ENCODE assay signal across 9 cellular contexts in genomic region chr16:1428511-1428910, GRCh38. TPM values are rescaled to one million over a fixed set of nuclear protein-coding genes. Genes with fewer than 3 reads are reported as not detected.
DNase-seq lines count a peak whose midpoint lies in the region; ATAC-seq and TF ChIP-seq lines count a peak whose summit lies in the region.
"Had no signal": no experiment of that assay in that cellular context is flagged by ENCODE, and none has a peak within 500 bp of the region (broad histone marks: within the 10 kb centered on the region; RNA-seq: fewer than 3 reads in every experiment).

No MANE protein-coding gene starts in this region.

- no peaks in the 10 kb centered on the region for H3K27me3 Mint-ChIP-seq in T-helper 17 cell
- H3K27me3 Mint-ChIP-seq in effector memory CD8-positive, alpha-beta T cell: peaks cover 0 to 11% of the 10 kb centered on the region in 2 donors

- H3K27ac Mint-ChIP-seq in T-helper 17 cell: no peak overlapping the region
- no peak overlapping the region for H3K27ac Mint-ChIP-seq in effector memory CD8-positive, alpha-beta T cell

- H3K9me3 ChIP-seq in T-helper 17 cell (ENCODE audit: control insufficient read depth, low read length, poor library complexity, severe bottlenecking): no peaks in the 10 kb centered on the region

- no peaks in the 10 kb centered on the region for H3K36me3 Mint-ChIP-seq in T-helper 17 cell (ENCODE audit: low read depth)
- H3K36me3 Mint-ChIP-seq in effector memory CD8-positive, alpha-beta T cell (ENCODE audit: insufficient read depth): no peaks in the 10 kb centered on the region

- in situ Hi-C loops in GM13976 (cut with MboI; ENCODE audit: low sequenced_read_pairs, unreplicated experiment): no loop called here

- H3K4me3 Mint-ChIP-seq in T-helper 17 cell: no peak overlapping the region
- H3K4me3 Mint-ChIP-seq in effector memory CD8-positive, alpha-beta T cell: no peak overlapping the region

- DNase-seq in GM13976 (ENCODE audit: low spot score): peak; percentile 84
- no peak for DNase-seq in T-helper 17 cell
- DNase-seq in effector memory CD8-positive, alpha-beta T cell: peak in 1 of 3 experiments; percentile 17
- peak; percentile 32 to 47 (median 36) for DNase-seq in stimulated activated CD4-positive, alpha-beta T cell treated with anti-CD3 and anti-CD28 coated beads, Interleukin-12 subunit alpha, Interleukin-12 subunit beta, amount 100 ng/mL, for 48 hours (ENCODE audit: low read depth in 2 of 3, low spot score in 1 of 3)
- DNase-seq in effector CD8-positive, alpha-beta T cell (lab: John Stamatoyannopoulos, UW): no peak
- no peak for DNase-seq in NCI-H526 treated with DMSO at 0.1 percent for 48 hours (lab: John Stamatoyannopoulos, UW)
- no peak for DNase-seq in GDM1 (lab: John Stamatoyannopoulos, UW)

- H3K9me3 Mint-ChIP-seq in effector memory CD8-positive, alpha-beta T cell: no peaks in the 10 kb centered on the region

- H3K4me1 Mint-ChIP-seq in T-helper 17 cell: no peaks in the 10 kb centered on the region
- H3K4me1 Mint-ChIP-seq in effector memory CD8-positive, alpha-beta T cell (ENCODE audit: low read depth in 2 of 2): no peaks in the 10 kb centered on the region

- peak; percentile 74 for TF ChIP-seq CTCF in GM13976 (IDR thresholded peaks at IDR 0.05; ENCODE audit: borderline replicate concordance, control extremely low read depth, extremely low read depth, insufficient read depth, missing control alignments)

- peak; percentile 74 for ATAC-seq in T-helper 17 cell
- peak; percentile 63 for ATAC-seq in effector memory CD8-positive, alpha-beta T cell (replicated peaks)
- no peak for ATAC-seq in HG03196 (IDR thresholded peaks at IDR 0.05; ENCODE audit: unreplicated experiment)

RNA-seq across cellular contexts. Expression of gene PERCC1, which starts 2.4 kb away (rescaled TPM):
- not detected for total RNA-seq in T-helper 17 cell
- total RNA-seq: M059J had no signal

RNA-seq across cellular contexts. Expression of gene UQCC4, which starts 8.0 kb away (rescaled TPM):
- 1 to 10 TPM; 7.0 to 8.8 TPM for total RNA-seq in T-helper 17 cell

RNA-seq across cellular contexts. Expression of gene UNKL, which starts 14.0 kb away (rescaled TPM):
- 10 to 100 TPM; 63.0 to 64.8 TPM for total RNA-seq in T-helper 17 cell

RNA-seq across cellular contexts. Expression of gene CCDC154, which starts 15.8 kb away (rescaled TPM):
- 1 to 10 TPM; 1.3 to 3.6 TPM for total RNA-seq in T-helper 17 cell
- total RNA-seq: M059J had no signal

RNA-seq across cellular contexts. Expression of gene CLCN7, which starts 46.3 kb away (rescaled TPM):
- total RNA-seq in T-helper 17 cell: 100 to 1,000 TPM in 1 of 2 donors, 10 to 100 TPM in 1; 93.9 to 113 TPM

Comparison
In these comparisons a context has a peak if more than half of its experiments do, and no peak if none do; other contexts are left out.
1. DNase-seq: peak in GM13976 (single experiment) and stimulated activated CD4-positive, alpha-beta T cell treated with anti-CD3 and anti-CD28 coated beads, Interleukin-12 subunit alpha, Interleukin-12 subunit beta, amount 100 ng/mL, for 48 hours (3 of 3); none in T-helper 17 cell (0 of 3), effector CD8-positive, alpha-beta T cell (single experiment), NCI-H526 treated with DMSO at 0.1 percent for 48 hours (single experiment) and GDM1 (single experiment).